Comparison of ENCODE assay signal across 11 cellular contexts in the genomic region with DNA sequence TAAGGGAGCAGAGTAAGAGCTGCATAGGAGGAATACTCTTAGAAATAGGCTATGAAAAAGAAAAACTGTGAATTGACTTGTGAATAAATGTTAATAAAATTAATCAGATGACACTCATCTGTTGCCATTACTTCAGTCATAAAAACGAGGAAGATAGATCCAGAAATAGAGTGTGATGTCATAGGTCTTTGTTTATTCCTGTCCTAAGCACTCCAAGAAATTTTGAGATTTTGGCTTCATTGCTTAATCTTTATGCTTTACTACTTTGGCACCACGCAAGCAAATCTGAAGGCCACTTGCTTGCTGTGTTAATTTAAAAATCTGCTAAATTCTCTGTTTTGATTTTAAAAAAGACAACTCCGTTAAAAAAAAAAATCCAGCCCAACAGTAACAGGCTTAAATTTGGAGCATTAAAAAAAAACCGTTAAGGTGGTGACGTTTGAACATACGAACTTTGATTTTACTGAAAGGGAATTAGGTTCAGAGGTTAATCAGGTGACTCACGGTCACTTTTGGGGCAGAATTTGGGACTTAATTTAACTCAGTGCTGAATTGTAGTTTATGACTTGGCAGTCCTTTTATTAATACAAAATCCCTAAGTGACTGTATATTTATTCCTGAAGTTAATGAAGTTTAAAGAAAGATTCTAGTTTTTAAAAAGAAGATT. TPM values are rescaled to one million over a fixed set of nuclear protein-coding genes. Genes with fewer than 3 reads are reported as not detected.
DNase-seq lines count a peak whose midpoint lies in the region; ATAC-seq and TF ChIP-seq lines count a peak whose summit lies in the region.
"Had no signal": no experiment of that assay in that cellular context is flagged by ENCODE, and none has a peak within 500 bp of the region (broad histone marks: within the 10 kb centered on the region; RNA-seq: fewer than 3 reads in every experiment).

No MANE protein-coding gene starts in this region.

- TF ChIP-seq CTCF in body of pancreas (IDR thresholded peaks at IDR 0.05), result no peak
- no peak for TF ChIP-seq CTCF in liver (IDR thresholded peaks at IDR 0.05; ENCODE audit: low read depth, low read length, missing input control)
- TF ChIP-seq CTCF in uterus (IDR thresholded peaks at IDR 0.05), result no peak

- DNase-seq in right cardiac atrium (no peak), Right ventricle myocardium inferior (ENCODE audit: missing footprints) (no peak), body of pancreas (no peak), uterus (no peak), Kasumi-1 (lab: John Stamatoyannopoulos, UW) (no peak)
- DNase-seq: activated CD4-positive, alpha-beta T cell treated with anti-CD3 and anti-CD28 coated beads for 36 hours; head of caudate nucleus; NCI-H1105 treated with DMSO at 0.1 percent for 48 hours had no signal

- H3K27ac ChIP-seq in right cardiac atrium (ENCODE audit: low read length) (no peak overlapping the region), body of pancreas (peak overlapping the region in 3 of 4 donors; percentile 99 to 100 (median 100)), liver (ENCODE audit: low read depth in 1 of 2, low read length in 2 of 2) (peak overlapping the region; percentile 99 to 100), uterus (peak overlapping the region; percentile 98 to 100)

- H3K9me3 ChIP-seq in right cardiac atrium (ENCODE audit: control insufficient read depth, low read length) (no peaks in the 10 kb centered on the region), body of pancreas (no peaks in the 10 kb centered on the region), liver (ENCODE audit: control insufficient read depth in 4 of 4, low read length in 3 of 4) (no peaks in the 10 kb centered on the region), uterus (no peaks in the 10 kb centered on the region)

- H3K4me1 ChIP-seq in right cardiac atrium (ENCODE audit: control insufficient read depth, insufficient read depth, low read length) (peaks cover 2% of the 10 kb centered on the region), body of pancreas (peaks cover 48% of the 10 kb centered on the region), liver (ENCODE audit: control insufficient read depth in 4 of 4, insufficient read depth in 4 of 4, low read length in 3 of 4) (peaks cover 2 to 31% (median 6%) of the 10 kb centered on the region in 4 donors), uterus (peaks cover 4 to 11% of the 10 kb centered on the region in 2 donors)

- no peak for TF ChIP-seq RAD21 in liver (IDR thresholded peaks at IDR 0.05)

- peaks cover 0 to 13% of the 10 kb centered on the region in 2 donors for H3K36me3 ChIP-seq in body of pancreas (replicated peaks in 1 of 2; ENCODE audit: insufficient read depth in 1 of 2, low read depth in 2 of 2)
- H3K36me3 ChIP-seq in liver (ENCODE audit: control insufficient read depth in 4 of 4, insufficient read depth in 3 of 4, low read depth in 1 of 4, low read length in 3 of 4), result peaks cover 3 to 28% (median 19%) of the 10 kb centered on the region in 4 donors
- H3K36me3 ChIP-seq in uterus, result peaks cover 2 to 3% of the 10 kb centered on the region in 2 donors

- intact Hi-C loops in right cardiac atrium (cut with DNase I) (no loop called here), Right ventricle myocardium inferior (cut with DNase I) (loop anchor here (5.0 kb wide), 1 partner anchor 241 kb away; no protein-coding TSS in a partner anchor), body of pancreas (cut with DNase I) (no loop called here), uterus (cut with DNase I; ENCODE audit: low total_unique reads) (no loop called here)

- ATAC-seq in right cardiac atrium (no peak), Right ventricle myocardium inferior (no peak), body of pancreas (no peak), GM21367 (IDR thresholded peaks at IDR 0.05; ENCODE audit: unreplicated experiment) (no peak), GM19351 (IDR thresholded peaks at IDR 0.05; ENCODE audit: unreplicated experiment) (no peak)
- ATAC-seq: activated CD4-positive, alpha-beta T cell treated with anti-CD3 and anti-CD28 coated beads for 36 hours had no signal

- peak overlapping the region; percentile 71 for H3K9ac ChIP-seq in liver (ENCODE audit: low read depth in 1 of 2, low read length in 2 of 2)

- H3K4me3 ChIP-seq in right cardiac atrium (ENCODE audit: low read length) (peak overlapping the region; percentile 36), body of pancreas (no peak overlapping the region), liver (ENCODE audit: low read depth in 1 of 3, low read length in 3 of 3) (peak overlapping the region in 1 of 3 donors; percentile 11), uterus (peak overlapping the region in 1 of 2 donors; percentile 3)

- TF ChIP-seq POLR2A in body of pancreas (IDR thresholded peaks at IDR 0.05) (no peak), uterus (IDR thresholded peaks at IDR 0.05) (no peak)

- H3K27me3 ChIP-seq in right cardiac atrium (ENCODE audit: control insufficient read depth, insufficient read depth) (no peaks in the 10 kb centered on the region), body of pancreas (no peaks in the 10 kb centered on the region), liver (ENCODE audit: control insufficient read depth in 4 of 4, insufficient read depth in 4 of 4, low read length in 3 of 4) (no peaks in the 10 kb centered on the region), uterus (no peaks in the 10 kb centered on the region)

- 14% methylated on average over 7 of the region's 7 CpGs for WGBS in right cardiac atrium
- 22 to 23% methylated on average over 7 of the region's 7 CpGs for whole genome bisulfite sequencing in body of pancreas, 2 donors
- WGBS in liver, result 19% methylated on average over 7 of the region's 7 CpGs

TF ChIP-seq in liver, 16 proteins besides CTCF, POLR2A, EP300 and RAD21:
- TF ChIP-seq, protein P1, sequence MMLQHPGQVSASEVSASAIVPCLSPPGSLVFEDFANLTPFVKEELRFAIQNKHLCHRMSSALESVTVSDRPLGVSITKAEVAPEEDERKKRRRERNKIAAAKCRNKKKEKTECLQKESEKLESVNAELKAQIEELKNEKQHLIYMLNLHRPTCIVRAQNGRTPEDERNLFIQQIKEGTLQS (IDR thresholded peaks at IDR 0.05), result peak; percentile 15
- peak; percentile 69 to 75 for TF ChIP-seq HNF4A (conservative IDR thresholded peaks at IDR 0.05)
- TF ChIP-seq FOXA1 (IDR thresholded peaks at IDR 0.05), result no peak
- no peak for TF ChIP-seq TAF1 (conservative IDR thresholded peaks at IDR 0.05)
- TF ChIP-seq HNF4G (IDR thresholded peaks at IDR 0.05), result peak; percentile 36
- TF ChIP-seq RXRA (IDR thresholded peaks at IDR 0.05), result peak; percentile 57 to 64
- TF ChIP-seq, protein P2, sequence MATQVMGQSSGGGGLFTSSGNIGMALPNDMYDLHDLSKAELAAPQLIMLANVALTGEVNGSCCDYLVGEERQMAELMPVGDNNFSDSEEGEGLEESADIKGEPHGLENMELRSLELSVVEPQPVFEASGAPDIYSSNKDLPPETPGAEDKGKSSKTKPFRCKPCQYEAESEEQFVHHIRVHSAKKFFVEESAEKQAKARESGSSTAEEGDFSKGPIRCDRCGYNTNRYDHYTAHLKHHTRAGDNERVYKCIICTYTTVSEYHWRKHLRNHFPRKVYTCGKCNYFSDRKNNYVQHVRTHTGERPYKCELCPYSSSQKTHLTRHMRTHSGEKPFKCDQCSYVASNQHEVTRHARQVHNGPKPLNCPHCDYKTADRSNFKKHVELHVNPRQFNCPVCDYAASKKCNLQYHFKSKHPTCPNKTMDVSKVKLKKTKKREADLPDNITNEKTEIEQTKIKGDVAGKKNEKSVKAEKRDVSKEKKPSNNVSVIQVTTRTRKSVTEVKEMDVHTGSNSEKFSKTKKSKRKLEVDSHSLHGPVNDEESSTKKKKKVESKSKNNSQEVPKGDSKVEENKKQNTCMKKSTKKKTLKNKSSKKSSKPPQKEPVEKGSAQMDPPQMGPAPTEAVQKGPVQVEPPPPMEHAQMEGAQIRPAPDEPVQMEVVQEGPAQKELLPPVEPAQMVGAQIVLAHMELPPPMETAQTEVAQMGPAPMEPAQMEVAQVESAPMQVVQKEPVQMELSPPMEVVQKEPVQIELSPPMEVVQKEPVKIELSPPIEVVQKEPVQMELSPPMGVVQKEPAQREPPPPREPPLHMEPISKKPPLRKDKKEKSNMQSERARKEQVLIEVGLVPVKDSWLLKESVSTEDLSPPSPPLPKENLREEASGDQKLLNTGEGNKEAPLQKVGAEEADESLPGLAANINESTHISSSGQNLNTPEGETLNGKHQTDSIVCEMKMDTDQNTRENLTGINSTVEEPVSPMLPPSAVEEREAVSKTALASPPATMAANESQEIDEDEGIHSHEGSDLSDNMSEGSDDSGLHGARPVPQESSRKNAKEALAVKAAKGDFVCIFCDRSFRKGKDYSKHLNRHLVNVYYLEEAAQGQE (IDR thresholded peaks at IDR 0.05), result no peak
- peak; percentile 27 for TF ChIP-seq SP1 (IDR thresholded peaks at IDR 0.05)
- peak; percentile 37 to 77 for TF ChIP-seq JUND (IDR thresholded peaks at IDR 0.05)
- peak; percentile 33 for TF ChIP-seq NR2F2 (IDR thresholded peaks at IDR 0.05)

RNA-seq across cellular contexts. Expression of a gene that starts 3.4 kb away (rescaled TPM):
- total RNA-seq in right cardiac atrium (10 to 100 TPM; 24.1 to 51.7 (median 26.8) TPM), Right ventricle myocardium inferior (17.8 TPM), body of pancreas (100 to 1,000 TPM; 119 to 154 TPM), liver (10 to 100 TPM; 11.5 to 30.6 TPM), uterus (10 to 100 TPM; 26.4 to 60.1 (median 36.3) TPM)
- polyA plus RNA-seq in right cardiac atrium (28.6 TPM), liver (10 to 100 TPM in 1 of 2 donors, 1 to 10 TPM in 1; 7.7 to 35.6 TPM)

RNA-seq across cellular contexts. Expression of a gene that starts 27.2 kb away (rescaled TPM):
- total RNA-seq in right cardiac atrium (1 to 10 TPM in 3 of 4 donors, under 1 TPM in 1; 0.74 to 3.0 (median 1.4) TPM), Right ventricle myocardium inferior (1.9 TPM), body of pancreas (1 to 10 TPM; 2.3 to 6.0 TPM), liver (1 to 10 TPM in 1 of 2 donors, under 1 TPM in 1; 0.75 to 3.6 TPM), uterus (1 to 10 TPM in 1 of 4 donors, under 1 TPM in 1, not detected in 2; 0.35 to 4.0 TPM)
- polyA plus RNA-seq in right cardiac atrium (2.5 TPM), liver (1 to 10 TPM in 1 of 2 donors, under 1 TPM in 1; 0.40 to 1.1 TPM)
